Comparison of ENCODE assay signal across 7 cellular contexts in the genomic region with DNA sequence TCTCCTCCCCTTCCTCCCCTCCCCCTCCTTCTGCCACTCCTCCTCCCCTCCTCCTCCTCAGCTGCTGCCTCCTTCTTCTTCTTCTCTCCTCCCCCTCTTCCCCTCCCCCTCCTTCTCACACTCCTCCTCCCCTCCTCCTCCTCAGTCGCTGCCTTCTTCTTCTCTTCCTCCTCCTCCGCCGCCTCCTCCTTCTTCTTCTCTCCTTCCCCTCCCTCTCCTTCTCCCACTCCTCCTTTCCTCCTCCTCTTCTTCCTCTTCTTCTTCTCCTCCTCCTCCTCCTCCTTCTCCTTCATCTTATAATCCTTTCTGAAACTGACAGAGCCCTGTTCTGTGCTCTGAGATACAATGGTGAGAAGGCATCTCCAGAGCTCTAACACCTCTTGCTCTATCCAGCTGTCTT.
"Had no signal": no experiment of that assay in that cellular context is flagged by ENCODE, and none has a peak within 500 bp of the region (broad histone marks: within the 10 kb centered on the region; RNA-seq: fewer than 3 reads in every experiment).

No MANE protein-coding gene starts in this region.

- H3K27ac Mint-ChIP-seq: IgD-negative memory B cell had no signal

- H3K27ac ChIP-seq: GM23248, HL-60 had no signal

- H3K4me1 ChIP-seq: HAP-1 had no signal

- H3K9me3 ChIP-seq: HAP-1 had no signal

- H3K36me3 Mint-ChIP-seq: IgD-negative memory B cell had no signal

- H3K9ac ChIP-seq: GM23248 had no signal

- H3K4me3 Mint-ChIP-seq: IgD-negative memory B cell had no signal

- ATAC-seq: HCT116, HepG2 had no signal

- H3K4me3 ChIP-seq: GM23248, HAP-1 had no signal

- H3K9me3 Mint-ChIP-seq: IgD-negative memory B cell had no signal

- H3K36me3 ChIP-seq: HAP-1 had no signal

- DNase-seq: GM23248, KG1 had no signal

- H2AFZ ChIP-seq: GM23248 had no signal
